ENCODE assay signal across 13 cellular contexts in genomic region chr7:137081694-137082093, GRCh38.
A peak's percentile ranks its signal among the peaks of the same experiment; 100 is the strongest.
DNase-seq lines count a peak whose midpoint lies in the region; FAIRE-seq and TF ChIP-seq lines count a peak whose summit lies in the region.
"Had no signal": no experiment of that assay in that cellular context is flagged by ENCODE, and none has a peak within 500 bp of the region (broad histone marks: within the 10 kb centered on the region; RNA-seq: fewer than 3 reads in every experiment).

No MANE protein-coding gene starts in this region.

- no peaks in the 10 kb centered on the region for H3K27me3 Mint-ChIP-seq in activated T-cell treated with anti-CD3 and anti-CD28 coated beads, Interleukin-2, amount 50 U/mL, for 24 hours
- H3K27me3 Mint-ChIP-seq: stimulated activated naive CD8-positive, alpha-beta T cell treated with anti-CD3 and anti-CD28 coated beads, Interleukin-15, Interleukin-2, amounts not matched to agents 100 ng/mL and 50 ng/mL, for 24 hours had no signal

- DNase-seq in BJ (ENCODE audit: low read depth) = peak; percentile 85
- peak; percentile 75 for DNase-seq in SK-N-SH
- peak; percentile 49 for DNase-seq in glomerular visceral epithelial cell (ENCODE audit: extremely low spot score)
- peak; percentile 84 for DNase-seq in posterior vena cava (ENCODE audit: low spot score)
- no peak for DNase-seq in activated CD4-positive, CD25-positive, alpha-beta regulatory T cell treated with anti-CD3 and anti-CD28 coated beads, Interleukin-2, amount 50 U/mL, for 72 hours
- no peak for DNase-seq in activated T-cell treated with anti-CD3 and anti-CD28 coated beads, Interleukin-2, amount 50 U/mL, for 24 hours
- DNase-seq in NCI-H2081 treated with DMSO at 0.1 percent for 48 hours (lab: John Stamatoyannopoulos, UW) = no peak
- DNase-seq in GM12891 (ENCODE audit: insufficient read length, low spot score) = no peak
- DNase-seq: cortex of kidney, H7, immature natural killer cell, NCI-H1694 treated with DMSO at 0.1 percent for 48 hours had no signal

- H3K4me1 Mint-ChIP-seq in activated T-cell treated with anti-CD3 and anti-CD28 coated beads, Interleukin-2, amount 50 U/mL, for 24 hours (ENCODE audit: low read depth) = no peaks in the 10 kb centered on the region
- H3K4me1 Mint-ChIP-seq: immature natural killer cell had no signal

- H3K36me3 ChIP-seq in BJ (ENCODE audit: control insufficient read depth, insufficient read depth, low read length) (no peaks in the 10 kb centered on the region), SK-N-SH (replicated peaks in 1 of 2; ENCODE audit: control insufficient read depth in 1 of 2, insufficient read depth in 2 of 2, low read length in 1 of 2) (no peaks in the 10 kb centered on the region)

- intact Hi-C loops in posterior vena cava (cut with DNase I) = no loop called here

- no peak overlapping the region for H2AFZ ChIP-seq in SK-N-SH (ENCODE audit: low read depth)

- no peaks in the 10 kb centered on the region for H3K79me2 ChIP-seq in SK-N-SH (ENCODE audit: insufficient read depth)

- H3K27ac ChIP-seq in SK-N-SH (ENCODE audit: low read depth in 2 of 2, low read length in 1 of 2) = peak overlapping the region in 1 of 2 experiments; percentile 71; a peak in 2 of 4 replicates

- H3K27me3 ChIP-seq in BJ (ENCODE audit: control insufficient read depth, insufficient read depth, low read length) = no peaks in the 10 kb centered on the region
- no peaks in the 10 kb centered on the region for H3K27me3 ChIP-seq in SK-N-SH (ENCODE audit: insufficient read depth)

- no peaks in the 10 kb centered on the region for H3K36me3 Mint-ChIP-seq in activated T-cell treated with anti-CD3 and anti-CD28 coated beads, Interleukin-2, amount 50 U/mL, for 24 hours (ENCODE audit: low read depth)
- H3K36me3 Mint-ChIP-seq: immature natural killer cell had no signal

- no peaks in the 10 kb centered on the region for H3K9me3 ChIP-seq in SK-N-SH

- no peaks in the 10 kb centered on the region for H3K9me2 ChIP-seq in SK-N-SH

- H3K9me3 Mint-ChIP-seq in activated T-cell treated with anti-CD3 and anti-CD28 coated beads, Interleukin-2, amount 50 U/mL, for 24 hours = peaks cover 7% of the 10 kb centered on the region

- POLR2A ChIA-PET in BJ (lab: Charles Lee) = interaction anchor here (0.5 kb wide), 2 partner anchors 65 to 75 kb away, joined by 4 read pairs; no protein-coding TSS in a partner anchor
- POLR2A ChIA-PET in SK-N-SH (lab: Yijun Ruan, JAX) = no interaction called here

- no peak overlapping the region for H3K4me2 ChIP-seq in SK-N-SH

- H3K4me3 Mint-ChIP-seq in activated T-cell treated with anti-CD3 and anti-CD28 coated beads, Interleukin-2, amount 50 U/mL, for 24 hours = no peak overlapping the region
- H3K4me3 Mint-ChIP-seq: immature natural killer cell; stimulated activated naive CD8-positive, alpha-beta T cell treated with anti-CD3 and anti-CD28 coated beads, Interleukin-15, Interleukin-2, amounts not matched to agents 100 ng/mL and 50 ng/mL, for 24 hours had no signal

- TF ChIP-seq POLR2A in GM12891 (IDR thresholded peaks at IDR 0.05; ENCODE audit: low read depth, low read length) = no peak

- 0% methylated on average over 1 of the region's 1 CpG for WGBS in SK-N-SH (ENCODE audit: low lambda C conversion rate)

- peaks cover 0 to 19% of the 10 kb centered on the region in 2 experiments; a peak in 2 of 4 replicates for H3K4me1 ChIP-seq in SK-N-SH (ENCODE audit: control insufficient read depth in 1 of 2, insufficient read depth in 2 of 2, low read depth in 1 of 2, low read length in 1 of 2)

- H3F3A ChIP-seq in SK-N-SH (replicated peaks; ENCODE audit: insufficient read depth) = no peaks in the 10 kb centered on the region

- H3K9ac ChIP-seq in SK-N-SH = no peak overlapping the region

- TF ChIP-seq EP300 in SK-N-SH (IDR thresholded peaks at IDR 0.05; ENCODE audit: borderline replicate concordance in 1 of 2, low read depth in 1 of 2, low read length in 1 of 2) = peak; percentile 23 to 96; a peak in 2 of 4 replicates

- no peak for FAIRE-seq in GM12891 (lab: Jason Lieb, UNC)

- CTCF ChIA-PET in BJ (lab: Yijun Ruan, JAX) (no interaction called here), SK-N-SH (lab: Yijun Ruan, JAX) (interaction anchor here (1.0 to 1.4 kb wide), 3 partner anchors 10 to 511 kb away, joined by 3 to 4 read pairs (median 3); no protein-coding TSS in a partner anchor)

- H3K4me3 ChIP-seq in BJ (ENCODE audit: low read depth, low read length) (no peak overlapping the region), SK-N-SH (ENCODE audit: low read depth in 2 of 2, low read length in 1 of 2) (no peak overlapping the region)

- no peak overlapping the region for H3K27ac Mint-ChIP-seq in activated T-cell treated with anti-CD3 and anti-CD28 coated beads, Interleukin-2, amount 50 U/mL, for 24 hours
- H3K27ac Mint-ChIP-seq: immature natural killer cell; stimulated activated naive CD8-positive, alpha-beta T cell treated with anti-CD3 and anti-CD28 coated beads, Interleukin-15, Interleukin-2, amounts not matched to agents 100 ng/mL and 50 ng/mL, for 24 hours had no signal

- TF ChIP-seq CTCF in BJ (IDR thresholded peaks at IDR 0.05; ENCODE audit: insufficient read depth, low read depth, low read length) (no peak), SK-N-SH (IDR thresholded peaks at IDR 0.05) (no peak)

- no peaks in the 10 kb centered on the region for H4K20me1 ChIP-seq in SK-N-SH (ENCODE audit: insufficient read depth)

- no peak for TF ChIP-seq RAD21 in SK-N-SH (IDR thresholded peaks at IDR 0.05; ENCODE audit: low read length)

TF ChIP-seq in SK-N-SH, 30 proteins besides CTCF, POLR2A, EP300 and RAD21 (continues in another document):
- TF ChIP-seq ZBTB33 (IDR thresholded peaks at IDR 0.05; ENCODE audit: borderline replicate concordance, low read depth) = no peak
- no peak for TF ChIP-seq RXRA (IDR thresholded peaks at IDR 0.05; ENCODE audit: borderline replicate concordance, low read depth)
- TF ChIP-seq TEAD4 (IDR thresholded peaks at IDR 0.05; ENCODE audit: borderline replicate concordance, insufficient read depth) = no peak
- peak; percentile 81 for TF ChIP-seq TCF12 (IDR thresholded peaks at IDR 0.05)
- peak; percentile 92 for TF ChIP-seq GATA2 (CRISPR knock-in tag; IDR thresholded peaks at IDR 0.05)
- peak; percentile 88; the same call in 1 of the 2 replicates for TF ChIP-seq MXI1 (IDR thresholded peaks at IDR 0.05; ENCODE audit: low read depth, low read length)

TF ChIP-seq in GM12891, 5 proteins besides CTCF, POLR2A, EP300 and RAD21:
- TF ChIP-seq POLR2AphosphoS5 (IDR thresholded peaks at IDR 0.05; ENCODE audit: low read depth, low read length) (no peak), TAF1 (IDR thresholded peaks at IDR 0.05; ENCODE audit: low read depth, low read length) (no peak), POU2F2 (IDR thresholded peaks at IDR 0.05; ENCODE audit: low read depth, low read length) (no peak), SPI1 (IDR thresholded peaks at IDR 0.05; ENCODE audit: low read depth, low read length) (no peak), PAX5 (IDR thresholded peaks at IDR 0.05; ENCODE audit: insufficient read depth, low read length, severe bottlenecking) (no peak)

Comparison
In these comparisons a context has a peak if more than half of its experiments do, and no peak if none do; other contexts are left out.
1. DNase-seq: peak in BJ (single experiment), SK-N-SH (single experiment), glomerular visceral epithelial cell (single experiment) and posterior vena cava (single experiment); none in activated CD4-positive, CD25-positive, alpha-beta regulatory T cell treated with anti-CD3 and anti-CD28 coated beads, Interleukin-2, amount 50 U/mL, for 72 hours (single experiment), activated T-cell treated with anti-CD3 and anti-CD28 coated beads, Interleukin-2, amount 50 U/mL, for 24 hours (single experiment), NCI-H2081 treated with DMSO at 0.1 percent for 48 hours (single experiment) and GM12891 (single experiment).